ENCODE assay signal across 8 cellular contexts in the genomic region with DNA sequence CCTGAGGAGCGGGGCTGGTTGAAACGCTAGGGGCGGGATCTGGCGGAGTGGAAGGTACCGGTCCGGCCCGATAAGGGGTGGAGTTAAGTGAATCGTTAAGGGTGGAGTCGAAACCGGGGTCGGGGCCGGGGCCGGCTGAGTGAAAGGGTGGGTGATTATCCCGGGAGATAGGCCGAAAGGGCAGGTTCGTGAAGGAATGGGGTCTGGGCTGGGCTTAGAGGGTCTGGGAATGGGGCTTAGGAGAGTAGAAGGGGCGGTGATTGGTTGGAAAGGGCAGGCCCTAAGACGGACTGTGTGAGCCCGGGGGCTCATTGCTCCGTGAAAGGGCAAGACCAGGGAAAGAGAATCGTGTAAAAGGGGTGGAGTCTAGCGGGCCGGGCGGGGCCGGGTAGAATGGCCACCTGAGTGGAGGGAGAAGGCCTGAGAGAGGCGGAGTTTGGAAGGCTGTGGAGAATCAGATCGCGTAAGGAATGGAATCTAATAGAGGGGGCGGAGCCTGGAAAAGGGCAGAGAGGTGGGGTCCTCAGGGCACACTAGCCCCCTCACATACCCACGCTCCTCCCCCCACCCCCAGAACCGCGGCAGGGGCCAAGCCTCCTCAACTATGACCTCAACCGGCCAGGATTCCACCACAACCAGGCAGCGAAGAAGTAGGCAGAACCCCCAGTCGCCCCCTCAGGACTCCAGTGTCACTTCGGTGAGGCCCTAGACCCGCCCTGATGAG. TPM values are rescaled to one million over a fixed set of nuclear protein-coding genes. Genes with fewer than 3 reads are reported as not detected.
DNase-seq lines count a peak whose midpoint lies in the region; ATAC-seq and TF ChIP-seq lines count a peak whose summit lies in the region.

No MANE protein-coding gene starts in this region.

- TF ChIP-seq CTCF in neural progenitor cell (IDR thresholded peaks at IDR 0.05), result no peak

- peaks cover 6% of the 10 kb centered on the region for H3K79me2 ChIP-seq in neural progenitor cell (ENCODE audit: low read depth)

- H3K4me1 ChIP-seq in neural progenitor cell (no peaks in the 10 kb centered on the region), thymus (ENCODE audit: control insufficient read depth, insufficient read depth, low read length) (peaks cover 3% of the 10 kb centered on the region)

- peaks cover 17% of the 10 kb centered on the region for H3F3A ChIP-seq in neural progenitor cell (ENCODE audit: low read depth)

- H3K9me3 ChIP-seq in neural progenitor cell (ENCODE audit: low read depth), result no peaks in the 10 kb centered on the region
- H3K9me3 ChIP-seq in thymus (ENCODE audit: control insufficient read depth), result no peaks in the 10 kb centered on the region

- 1% methylated on average over 37 of the region's 37 CpGs for WGBS in thymus

- peaks cover 4 to 10% (median 8%) of the 10 kb centered on the region in 3 donors for H3K4me1 Mint-ChIP-seq in IgD-negative memory B cell
- peaks cover 24% of the 10 kb centered on the region for H3K4me1 Mint-ChIP-seq in activated T-helper 2 cell treated with anti-CD3 and anti-CD28 coated beads, Interferon-gamma antibody, Interleukin-2, Interleukin-4, amounts not matched to agents 10 μg/mL and 5 μg/mL and 100 μg/mL, durations not matched to agents 14 hours and 24 hours and 36 hours (ENCODE audit: low read depth)
- peaks cover 5% of the 10 kb centered on the region for H3K4me1 Mint-ChIP-seq in neural progenitor cell

- H3K4me3 ChIP-seq in neural progenitor cell (peak overlapping the region; percentile 61), thymus (ENCODE audit: low read length) (peak overlapping the region; percentile 68)

- intact Hi-C loops in activated T-helper 2 cell treated with anti-CD3 and anti-CD28 coated beads, Interferon-gamma antibody, Interleukin-2, Interleukin-4, amounts not matched to agents 10 μg/mL and 5 μg/mL and 100 μg/mL, durations not matched to agents 14 hours and 24 hours and 36 hours (cut with micrococcal nuclease), result loop anchor here (1.0 to 10.0 kb wide), 5 partner anchors 95 to 363 kb away; a partner anchor contains a TSS

- peak overlapping the region; percentile 95 for H3K4me2 ChIP-seq in neural progenitor cell

- no peaks in the 10 kb centered on the region for H3K9me3 Mint-ChIP-seq in IgD-negative memory B cell
- H3K9me3 Mint-ChIP-seq in activated T-helper 2 cell treated with anti-CD3 and anti-CD28 coated beads, Interferon-gamma antibody, Interleukin-2, Interleukin-4, amounts not matched to agents 10 μg/mL and 5 μg/mL and 100 μg/mL, durations not matched to agents 14 hours and 24 hours and 36 hours, result no peaks in the 10 kb centered on the region
- H3K9me3 Mint-ChIP-seq in neural progenitor cell, result peaks cover 7% of the 10 kb centered on the region

- H2AFZ ChIP-seq in neural progenitor cell (replicated peaks), result no peak overlapping the region

- peak; percentile 87 for DNase-seq in EH (ENCODE audit: low read depth)
- peak; percentile 75 for DNase-seq in OCI-M2 (lab: John Stamatoyannopoulos, UW; ENCODE audit: unreplicated experiment)
- DNase-seq in activated T-helper 2 cell treated with anti-CD3 and anti-CD28 coated beads, Interferon-gamma antibody, Interleukin-2, Interleukin-4, amounts not matched to agents 10 μg/mL and 5 μg/mL and 100 μg/mL, durations not matched to agents 14 hours and 24 hours and 36 hours (ENCODE audit: low spot score), result peak; percentile 69
- peak; percentile 60 for DNase-seq in fibroblast of the conjunctiva (ENCODE audit: low read depth)
- DNase-seq in neural progenitor cell (ENCODE audit: low spot score), result peak; percentile 89

- H3K27ac ChIP-seq in neural progenitor cell (peak overlapping the region; percentile 91), thymus (ENCODE audit: low read depth) (peak overlapping the region; percentile 92)

- H3K9ac ChIP-seq in neural progenitor cell, result peak overlapping the region; percentile 64

- H3K27ac Mint-ChIP-seq in IgD-negative memory B cell (peak overlapping the region; percentile 92 to 99 (median 95)), neural progenitor cell (peak overlapping the region; percentile 94)
- H3K27ac Mint-ChIP-seq in activated T-helper 2 cell treated with anti-CD3 and anti-CD28 coated beads, Interferon-gamma antibody, Interleukin-2, Interleukin-4, amounts not matched to agents 10 μg/mL and 5 μg/mL and 100 μg/mL, durations not matched to agents 14 hours and 24 hours and 36 hours, result peak overlapping the region; percentile 96

- no peaks in the 10 kb centered on the region for H3K36me3 ChIP-seq in neural progenitor cell
- H3K36me3 ChIP-seq in thymus (ENCODE audit: control insufficient read depth, insufficient read depth), result peaks cover 9% of the 10 kb centered on the region

- peaks cover 4% of the 10 kb centered on the region for H3K36me3 Mint-ChIP-seq in IgD-negative memory B cell
- H3K36me3 Mint-ChIP-seq in activated T-helper 2 cell treated with anti-CD3 and anti-CD28 coated beads, Interferon-gamma antibody, Interleukin-2, Interleukin-4, amounts not matched to agents 10 μg/mL and 5 μg/mL and 100 μg/mL, durations not matched to agents 14 hours and 24 hours and 36 hours (ENCODE audit: low read depth), result peaks cover 26% of the 10 kb centered on the region
- no peaks in the 10 kb centered on the region for H3K36me3 Mint-ChIP-seq in neural progenitor cell

- no peaks in the 10 kb centered on the region for H3K27me3 ChIP-seq in neural progenitor cell
- H3K27me3 ChIP-seq in thymus (ENCODE audit: control insufficient read depth, insufficient read depth), result no peaks in the 10 kb centered on the region

- H4K20me1 ChIP-seq in neural progenitor cell (ENCODE audit: low read depth), result no peaks in the 10 kb centered on the region

- H3K4me3 Mint-ChIP-seq in IgD-negative memory B cell, result peak overlapping the region; percentile 81 to 96 (median 93)
- peak overlapping the region; percentile 91 for H3K4me3 Mint-ChIP-seq in activated T-helper 2 cell treated with anti-CD3 and anti-CD28 coated beads, Interferon-gamma antibody, Interleukin-2, Interleukin-4, amounts not matched to agents 10 μg/mL and 5 μg/mL and 100 μg/mL, durations not matched to agents 14 hours and 24 hours and 36 hours (ENCODE audit: low read depth)
- peak overlapping the region; percentile 92 for H3K4me3 Mint-ChIP-seq in neural progenitor cell

- H3K27me3 Mint-ChIP-seq in IgD-negative memory B cell (peaks cover 1% of the 10 kb centered on the region), neural progenitor cell (ENCODE audit: insufficient read depth, low read depth) (peaks cover 7% of the 10 kb centered on the region)
- H3K27me3 Mint-ChIP-seq in activated T-helper 2 cell treated with anti-CD3 and anti-CD28 coated beads, Interferon-gamma antibody, Interleukin-2, Interleukin-4, amounts not matched to agents 10 μg/mL and 5 μg/mL and 100 μg/mL, durations not matched to agents 14 hours and 24 hours and 36 hours (ENCODE audit: low read depth), result no peaks in the 10 kb centered on the region

- ATAC-seq in GM21619 (IDR thresholded peaks at IDR 0.05; ENCODE audit: unreplicated experiment), result peak; percentile 35

RNA-seq across cellular contexts. Expression of a gene that starts 0.4 kb away (rescaled TPM):
- polyA plus RNA-seq in IgD-negative memory B cell (20.1 TPM), thymus (109 TPM)
- 73.9 and 77.7 TPM in 2 replicates for total RNA-seq in activated T-helper 2 cell treated with anti-CD3 and anti-CD28 coated beads, Interferon-gamma antibody, Interleukin-2, Interleukin-4, amounts not matched to agents 10 μg/mL and 5 μg/mL and 100 μg/mL, durations not matched to agents 14 hours and 24 hours and 36 hours
- 127 and 135 TPM in 2 replicates for total RNA-seq in neural progenitor cell (ENCODE audit: low replicate concordance)

RNA-seq across cellular contexts. Expression of a gene that starts 15.9 kb away (rescaled TPM):
- not detected for polyA plus RNA-seq in IgD-negative memory B cell
- total RNA-seq in activated T-helper 2 cell treated with anti-CD3 and anti-CD28 coated beads, Interferon-gamma antibody, Interleukin-2, Interleukin-4, amounts not matched to agents 10 μg/mL and 5 μg/mL and 100 μg/mL, durations not matched to agents 14 hours and 24 hours and 36 hours, result not detected in 2 replicates
- not detected in 2 replicates for total RNA-seq in neural progenitor cell (ENCODE audit: low replicate concordance)
- 0.14 TPM for polyA plus RNA-seq in thymus

RNA-seq across cellular contexts. Expression of a gene that starts 24.1 kb away (rescaled TPM):
- not detected for polyA plus RNA-seq in IgD-negative memory B cell
- total RNA-seq in activated T-helper 2 cell treated with anti-CD3 and anti-CD28 coated beads, Interferon-gamma antibody, Interleukin-2, Interleukin-4, amounts not matched to agents 10 μg/mL and 5 μg/mL and 100 μg/mL, durations not matched to agents 14 hours and 24 hours and 36 hours, result not detected in 2 replicates
- 0.50 TPM in 1 of 2 replicates, not detected in the other for total RNA-seq in neural progenitor cell (ENCODE audit: low replicate concordance)
- polyA plus RNA-seq in thymus, result 0.09 TPM

RNA-seq across cellular contexts. Expression of a gene that starts 33.2 kb away (rescaled TPM):
- 0.51 TPM for polyA plus RNA-seq in IgD-negative memory B cell
- 0.18 and 0.23 TPM in 2 replicates for total RNA-seq in activated T-helper 2 cell treated with anti-CD3 and anti-CD28 coated beads, Interferon-gamma antibody, Interleukin-2, Interleukin-4, amounts not matched to agents 10 μg/mL and 5 μg/mL and 100 μg/mL, durations not matched to agents 14 hours and 24 hours and 36 hours
- total RNA-seq in neural progenitor cell (ENCODE audit: low replicate concordance), result 2.4 TPM in 1 of 2 replicates, not detected in the other
- 0.55 TPM for polyA plus RNA-seq in thymus

RNA-seq across cellular contexts. Expression of a gene that starts 40.7 kb away (rescaled TPM):
- not detected for polyA plus RNA-seq in IgD-negative memory B cell
- total RNA-seq in activated T-helper 2 cell treated with anti-CD3 and anti-CD28 coated beads, Interferon-gamma antibody, Interleukin-2, Interleukin-4, amounts not matched to agents 10 μg/mL and 5 μg/mL and 100 μg/mL, durations not matched to agents 14 hours and 24 hours and 36 hours, result not detected in 2 replicates
- not detected in 2 replicates for total RNA-seq in neural progenitor cell (ENCODE audit: low replicate concordance)
- polyA plus RNA-seq in thymus, result 0.07 TPM

Comparison
In these comparisons a context has a peak if more than half of its experiments do, and no peak if none do; other contexts are left out.
1. Peak in every context shown above with its lines: DNase-seq, ATAC-seq, H3K4me3 ChIP-seq and H3K27ac ChIP-seq.